Comparison of ENCODE assay signal across 26 cellular contexts in genomic region chr11:253886-254270, GRCh38. TPM values are rescaled to one million over a fixed set of nuclear protein-coding genes. Genes with fewer than 3 reads are reported as not detected.
DNase-seq lines count a peak whose midpoint lies in the region; ATAC-seq, FAIRE-seq and TF ChIP-seq lines count a peak whose summit lies in the region.
"Had no signal": no experiment of that assay in that cellular context is flagged by ENCODE, and none has a peak within 500 bp of the region (broad histone marks: within the 10 kb centered on the region; RNA-seq: fewer than 3 reads in every experiment).

No MANE protein-coding gene starts in this region.

- in situ Hi-C loops in GM12878 (cut with MboI), result loop anchor here (5.0 kb wide), 1 partner anchor 103 kb away; no protein-coding TSS in a partner anchor

- no peak overlapping the region for H3K27ac ChIP-seq in GM12878 (ENCODE audit: control insufficient read depth, insufficient read depth)
- H3K27ac ChIP-seq: KMS-11, PC-9, SJSA1 had no signal

- peaks cover 10 to 15% of the 10 kb centered on the region in 2 experiments; a peak in 3 of 4 replicates for H3K36me3 ChIP-seq in GM12878 (ENCODE audit: control insufficient read depth in 2 of 2, insufficient read depth in 2 of 2, low read length in 1 of 2)

- H3K9me3 Mint-ChIP-seq in activated T-cell treated with anti-CD3 and anti-CD28 coated beads, Interleukin-2, amount 50 U/mL, for 24 hours, result no peaks in the 10 kb centered on the region
- H3K9me3 Mint-ChIP-seq in osteocyte (ENCODE audit: unreplicated experiment), result no peaks in the 10 kb centered on the region
- H3K9me3 Mint-ChIP-seq: H9 had no signal

- peaks cover 16% of the 10 kb centered on the region for H3K4me1 Mint-ChIP-seq in activated T-cell treated with anti-CD3 and anti-CD28 coated beads, Interleukin-2, amount 50 U/mL, for 24 hours (ENCODE audit: low read depth)
- H3K4me1 Mint-ChIP-seq in osteocyte (ENCODE audit: unreplicated experiment), result no peaks in the 10 kb centered on the region

- peaks cover 13% of the 10 kb centered on the region for H3K4me1 ChIP-seq in GM12878 (ENCODE audit: control insufficient read depth, insufficient read depth, low read length)
- H3K4me1 ChIP-seq: SJSA1 had no signal

- H3K36me3 Mint-ChIP-seq in activated T-cell treated with anti-CD3 and anti-CD28 coated beads, Interleukin-2, amount 50 U/mL, for 24 hours (ENCODE audit: low read depth), result peaks cover 49% of the 10 kb centered on the region
- H3K36me3 Mint-ChIP-seq in osteocyte (ENCODE audit: unreplicated experiment), result peaks cover 27% of the 10 kb centered on the region

- no peak overlapping the region for H3K9ac ChIP-seq in GM12878 (ENCODE audit: control insufficient read depth, insufficient read depth, low read length)
- H3K9ac ChIP-seq: KMS-11 had no signal

- H3K4me3 ChIP-seq in GM12878, result no peak overlapping the region
- H3K4me3 ChIP-seq: PC-9, SJSA1 had no signal

- H3K27me3 Mint-ChIP-seq in activated T-cell treated with anti-CD3 and anti-CD28 coated beads, Interleukin-2, amount 50 U/mL, for 24 hours, result no peaks in the 10 kb centered on the region
- H3K27me3 Mint-ChIP-seq in osteocyte (ENCODE audit: unreplicated experiment), result peaks cover 2% of the 10 kb centered on the region

- peak; percentile 47 for TF ChIP-seq POLR2A in GM12878 (IDR thresholded peaks at IDR 0.05; ENCODE audit: low read depth, low read length)

- no peak for FAIRE-seq in GM12878 (lab: Jason Lieb, UNC)
- FAIRE-seq: GM18507 had no signal

- SMC1A ChIA-PET in GM12878 (lab: Charles Lee; ENCODE audit: uncharacterized antibody, unreplicated experiment), result interaction anchor here (0.9 to 1.0 kb wide), 2 partner anchors 16 to 63 kb away, joined by 3 to 4 read pairs; no protein-coding TSS in a partner anchor

- ATAC-seq in GM12878 (no peak), HG03378 (IDR thresholded peaks at IDR 0.05; ENCODE audit: unreplicated experiment) (no peak)

- BruUV-seq in GM12878 (replicated peaks; lab: Mats Ljungman, UMichigan), result no TSS peak

- POLR2A ChIA-PET in GM12878 (lab: Charles Lee), result no interaction called here

- RAD21 ChIA-PET in GM12878 (lab: Charles Lee; ENCODE audit: unreplicated experiment), result no interaction called here

- H3K27ac Mint-ChIP-seq in activated T-cell treated with anti-CD3 and anti-CD28 coated beads, Interleukin-2, amount 50 U/mL, for 24 hours, result peak overlapping the region; percentile 22
- no peak overlapping the region for H3K27ac Mint-ChIP-seq in osteocyte (ENCODE audit: unreplicated experiment)

- no peaks in the 10 kb centered on the region for H3K27me3 ChIP-seq in GM12878 (replicated peaks in 1 of 2; ENCODE audit: control insufficient read depth in 2 of 2, insufficient read depth in 2 of 2, low read length in 1 of 2)
- H3K27me3 ChIP-seq: SJSA1 had no signal

- DNase-seq in activated T-cell treated with anti-CD3 and anti-CD28 coated beads, Interleukin-2, amount 50 U/mL, for 24 hours, result no peak
- no peak for DNase-seq in activated T-cell treated with anti-CD3 and anti-CD28 coated beads, Interleukin-2, amount 50 U/mL, for 1 hour
- no peak for DNase-seq in GM12878 (ENCODE audit: low read depth, low spot score)
- peak; percentile 51 for DNase-seq in osteocyte (ENCODE audit: extremely low spot score, unreplicated experiment)
- DNase-seq in activated CD4-positive, CD25-positive, alpha-beta regulatory T cell (lab: John Stamatoyannopoulos, UW), result no peak
- DNase-seq in iPS-NIHi11 (ENCODE audit: low spot score), result no peak
- DNase-seq: DMS153, DND-41, H9, IMR-90, MM.1S, NCI-H1048, NCI-H1417, NCI-H1694, NCI-H2029 treated with DMSO at 0.1 percent for 48 hours, NCI-H446 treated with DMSO at 0.1 percent for 48 hours, NCI-H526 treated with DMSO at 0.1 percent for 48 hours, PC-9, Right ventricle myocardium superior, RPMI8226 had no signal

- no peak for TF ChIP-seq RAD21 in GM12878 (IDR thresholded peaks at IDR 0.05; ENCODE audit: insufficient read depth, low read depth, low read length)

- no peak overlapping the region for H3K4me2 ChIP-seq in GM12878 (ENCODE audit: control insufficient read depth, insufficient read depth)
- H3K4me2 ChIP-seq: KMS-11, PC-9 had no signal

- TF ChIP-seq CTCF in GM12878 (IDR thresholded peaks at IDR 0.05 in 2 of 3, conservative IDR thresholded peaks at IDR 0.05 in 1 of 3; ENCODE audit: control insufficient read depth in 2 of 3, extremely low read depth in 1 of 3, insufficient read depth in 1 of 3, low read depth in 3 of 3, low read length in 3 of 3), result no peak
- TF ChIP-seq CTCF in osteocyte (IDR thresholded peaks at IDR 0.05), result no peak

- H2AFZ ChIP-seq in GM12878 (ENCODE audit: control insufficient read depth, low read depth, low read length), result no peak overlapping the region
- H2AFZ ChIP-seq: PC-9 had no signal

- H4K20me1 ChIP-seq in GM12878 (ENCODE audit: control insufficient read depth, insufficient read depth), result no peaks in the 10 kb centered on the region

- no peaks in the 10 kb centered on the region for H3K79me2 ChIP-seq in GM12878 (ENCODE audit: control insufficient read depth, insufficient read depth, low read length)

- no peak overlapping the region for H3K4me3 Mint-ChIP-seq in activated T-cell treated with anti-CD3 and anti-CD28 coated beads, Interleukin-2, amount 50 U/mL, for 24 hours
- no peak overlapping the region for H3K4me3 Mint-ChIP-seq in osteocyte (ENCODE audit: unreplicated experiment)

- H3K9me3 ChIP-seq in GM12878 (replicated peaks; ENCODE audit: control insufficient read depth, insufficient read depth, low read length), result no peaks in the 10 kb centered on the region
- H3K9me3 ChIP-seq: SJSA1 had no signal

- CTCF ChIA-PET in GM12878 (lab: Yijun Ruan, JAX), result interaction anchor here (0.5 to 1.1 kb wide), 2 partner anchors 33 to 50 kb away, joined by 3 to 7 read pairs; no protein-coding TSS in a partner anchor

- TF ChIP-seq EP300 in GM12878 (IDR thresholded peaks at IDR 0.05; ENCODE audit: borderline replicate concordance in 1 of 2, control insufficient read depth in 1 of 2, low read depth in 2 of 2, low read length in 2 of 2), result no peak

- WGBS in GM12878 (ENCODE audit: insufficient coverage, insufficient replicate concordance, low lambda C conversion rate, missing lambda C conversion rate), result 97% methylated on average over 4 of the region's 5 CpGs

- intact Hi-C loops in GM12878 (cut with micrococcal nuclease; ENCODE audit: unreplicated experiment), result no loop called here

RNA-seq across cellular contexts. Expression of gene PSMD13, which starts 17.1 kb away (rescaled TPM):
- 72.9 and 74.9 TPM in 2 replicates for total RNA-seq in GM12878 (2013; cell fraction: nucleolus; rRNA removed)
- total RNA-seq in GM12878 (2014; rRNA removed), result 173 and 184 TPM in 2 replicates
- total RNA-seq in GM12878 (2014; rRNA removed; fragmentation: Illumina TruSeq; extraction: Trizol), result 131 and 141 TPM in 2 replicates
- total RNA-seq in GM12878 (2021), result 160 and 163 TPM in 2 replicates
- 82.9 TPM for polyA plus RNA-seq in GM12878 (2011; ENCODE audit: low read depth)
- 159 and 169 TPM in 2 replicates for polyA plus RNA-seq in GM12878 (2011; rRNA removed)
- polyA plus RNA-seq in GM12878 (2011; cell fraction: cytosol; rRNA removed), result 181 and 204 TPM in 2 replicates
- 151 and 175 TPM in 2 replicates for polyA plus RNA-seq in GM12878 (2011; cell fraction: nucleus; rRNA removed)
- 108 and 124 TPM in 2 replicates for polyA plus RNA-seq in GM12878 (2012)
- polyA plus RNA-seq in GM12878 (2014; fragmentation: Illumina TruSeq; extraction: Trizol), result 164 and 170 TPM in 2 replicates
- polyA plus RNA-seq in GM12878 (2014; fragmentation: Nextera tagmentation; extraction: Ambion mirVana), result 100 to 1,000 TPM; 198 to 221 TPM
- polyA plus RNA-seq in GM12878 (2014; rRNA removed), result 169 and 193 TPM in 2 replicates
- polyA plus RNA-seq in GM12878 (2016; fragmentation: Nextera tagmentation; extraction: Ambion mirVana), result 100 to 1,000 TPM; 277 to 303 TPM
- polyA minus RNA-seq in GM12878 (2011; rRNA and poly(A)+ RNA removed), result 71.0 and 89.0 TPM in 2 replicates
- 26.2 and 34.4 TPM in 2 replicates for polyA minus RNA-seq in GM12878 (2011; cell fraction: cytosol; rRNA and poly(A)+ RNA removed)
- 33.7 and 39.5 TPM in 2 replicates for polyA minus RNA-seq in GM12878 (2011; cell fraction: nucleus; rRNA and poly(A)+ RNA removed)
- 115 and 126 TPM in 2 replicates for total RNA-seq in osteocyte

RNA-seq across cellular contexts. Expression of gene SIRT3, which starts 17.7 kb away (rescaled TPM):
- total RNA-seq in GM12878 (2013; cell fraction: nucleolus; rRNA removed), result 26.5 and 33.8 TPM in 2 replicates
- total RNA-seq in GM12878 (2014; rRNA removed), result 12.4 and 13.3 TPM in 2 replicates
- 7.1 and 8.5 TPM in 2 replicates for total RNA-seq in GM12878 (2014; rRNA removed; fragmentation: Illumina TruSeq; extraction: Trizol)
- 12.9 and 15.1 TPM in 2 replicates for total RNA-seq in GM12878 (2021)
- polyA plus RNA-seq in GM12878 (2011; ENCODE audit: low read depth), result 11.2 TPM
- polyA plus RNA-seq in GM12878 (2011; rRNA removed), result 15.8 and 18.8 TPM in 2 replicates
- polyA plus RNA-seq in GM12878 (2011; cell fraction: cytosol; rRNA removed), result 26.1 and 26.7 TPM in 2 replicates
- polyA plus RNA-seq in GM12878 (2011; cell fraction: nucleus; rRNA removed), result 44.2 and 52.4 TPM in 2 replicates
- polyA plus RNA-seq in GM12878 (2012), result 21.5 and 28.2 TPM in 2 replicates
- polyA plus RNA-seq in GM12878 (2014; fragmentation: Illumina TruSeq; extraction: Trizol), result 11.8 and 19.4 TPM in 2 replicates
- 1 to 10 TPM in 1 of 2 experiments, under 1 TPM in 1; 0.90 to 2.8 TPM for polyA plus RNA-seq in GM12878 (2014; fragmentation: Nextera tagmentation; extraction: Ambion mirVana)
- 22.6 and 23.2 TPM in 2 replicates for polyA plus RNA-seq in GM12878 (2014; rRNA removed)
- polyA plus RNA-seq in GM12878 (2016; fragmentation: Nextera tagmentation; extraction: Ambion mirVana), result 10 to 100 TPM; 11.4 to 12.9 TPM
- 6.3 and 21.2 TPM in 2 replicates for polyA minus RNA-seq in GM12878 (2011; rRNA and poly(A)+ RNA removed)
- 2.8 and 5.7 TPM in 2 replicates for polyA minus RNA-seq in GM12878 (2011; cell fraction: cytosol; rRNA and poly(A)+ RNA removed)
- 10.2 and 16.3 TPM in 2 replicates for polyA minus RNA-seq in GM12878 (2011; cell fraction: nucleus; rRNA and poly(A)+ RNA removed)
- 23.2 and 25.7 TPM in 2 replicates for total RNA-seq in osteocyte

RNA-seq across cellular contexts. Expression of gene NLRP6, which starts 24.3 kb away (rescaled TPM):
- 1.3 and 2.2 TPM in 2 replicates for total RNA-seq in GM12878 (2013; cell fraction: nucleolus; rRNA removed)
- total RNA-seq in GM12878 (2014; rRNA removed) (0.11 TPM in 1 of 2 replicates, not detected in the other), GM12878 (2014; rRNA removed; fragmentation: Illumina TruSeq; extraction: Trizol) (not detected in 2 replicates), GM12878 (2021) (0.11 TPM in 1 of 2 replicates, not detected in the other), osteocyte (not detected in 2 replicates)
- not detected for polyA plus RNA-seq in GM12878 (2011; ENCODE audit: low read depth)
- polyA plus RNA-seq in GM12878 (2011; rRNA removed) (0.03 TPM in 1 of 2 replicates, not detected in the other), GM12878 (2014; fragmentation: Illumina TruSeq; extraction: Trizol) (not detected in 2 replicates), GM12878 (2014; fragmentation: Nextera tagmentation; extraction: Ambion mirVana) (not detected), GM12878 (2014; rRNA removed) (not detected in 2 replicates), GM12878 (2016; fragmentation: Nextera tagmentation; extraction: Ambion mirVana) (not detected)
- 0.09 and 0.13 TPM in 2 replicates for polyA plus RNA-seq in GM12878 (2011; cell fraction: cytosol; rRNA removed)
- polyA plus RNA-seq in GM12878 (2011; cell fraction: nucleus; rRNA removed), result 0.28 and 0.45 TPM in 2 replicates
- polyA plus RNA-seq in GM12878 (2012), result 0.07 and 0.10 TPM in 2 replicates
- 0.10 TPM in 1 of 2 replicates, not detected in the other for polyA minus RNA-seq in GM12878 (2011; rRNA and poly(A)+ RNA removed)
- polyA minus RNA-seq in GM12878 (2011; cell fraction: cytosol; rRNA and poly(A)+ RNA removed), result not detected in 2 replicates
- polyA minus RNA-seq in GM12878 (2011; cell fraction: nucleus; rRNA and poly(A)+ RNA removed), result 0.24 and 0.57 TPM in 2 replicates
- total RNA-seq: A172, H9, IMR-90, PC-9, SJSA1 had no signal
- polyA plus RNA-seq: BJ, IMR-90 had no signal

RNA-seq across cellular contexts. Expression of gene PGGHG, which starts 35.0 kb away (rescaled TPM):
- total RNA-seq in GM12878 (2013; cell fraction: nucleolus; rRNA removed), result 80.7 and 93.8 TPM in 2 replicates
- total RNA-seq in GM12878 (2014; rRNA removed) (3.5 and 3.9 TPM in 2 replicates), GM12878 (2014; rRNA removed; fragmentation: Illumina TruSeq; extraction: Trizol) (1.3 and 1.9 TPM in 2 replicates), GM12878 (2021) (7.3 and 8.2 TPM in 2 replicates), osteocyte (39.9 and 43.4 TPM in 2 replicates)
- polyA plus RNA-seq in GM12878 (2011; ENCODE audit: low read depth), result 13.0 TPM
- polyA plus RNA-seq in GM12878 (2011; rRNA removed) (1.7 and 2.9 TPM in 2 replicates), GM12878 (2014; fragmentation: Illumina TruSeq; extraction: Trizol) (0.17 and 1.5 TPM in 2 replicates), GM12878 (2014; fragmentation: Nextera tagmentation; extraction: Ambion mirVana) (under 1 TPM; 0.10 to 0.27 TPM), GM12878 (2014; rRNA removed) (7.9 and 8.3 TPM in 2 replicates), GM12878 (2016; fragmentation: Nextera tagmentation; extraction: Ambion mirVana) (1 to 10 TPM; 1.0 to 1.7 TPM)
- 2.1 and 4.4 TPM in 2 replicates for polyA plus RNA-seq in GM12878 (2011; cell fraction: cytosol; rRNA removed)
- 82.4 and 97.9 TPM in 2 replicates for polyA plus RNA-seq in GM12878 (2011; cell fraction: nucleus; rRNA removed)
- 34.6 and 36.7 TPM in 2 replicates for polyA plus RNA-seq in GM12878 (2012)
- polyA minus RNA-seq in GM12878 (2011; rRNA and poly(A)+ RNA removed), result 0.80 and 2.4 TPM in 2 replicates
- 0.80 and 1.1 TPM in 2 replicates for polyA minus RNA-seq in GM12878 (2011; cell fraction: cytosol; rRNA and poly(A)+ RNA removed)
- polyA minus RNA-seq in GM12878 (2011; cell fraction: nucleus; rRNA and poly(A)+ RNA removed), result 7.3 and 13.1 TPM in 2 replicates

RNA-seq across cellular contexts. Expression of gene IFITM5, which starts 45.4 kb away (rescaled TPM):
- total RNA-seq in GM12878 (2013; cell fraction: nucleolus; rRNA removed), result not detected in 2 replicates
- total RNA-seq in GM12878 (2014; rRNA removed) (not detected in 2 replicates), GM12878 (2014; rRNA removed; fragmentation: Illumina TruSeq; extraction: Trizol) (not detected in 2 replicates), GM12878 (2021) (not detected in 2 replicates), osteocyte (not detected in 2 replicates)
- not detected for polyA plus RNA-seq in GM12878 (2011; ENCODE audit: low read depth)
- polyA plus RNA-seq in GM12878 (2011; rRNA removed) (not detected in 2 replicates), GM12878 (2014; fragmentation: Illumina TruSeq; extraction: Trizol) (not detected in 2 replicates), GM12878 (2014; fragmentation: Nextera tagmentation; extraction: Ambion mirVana) (not detected), GM12878 (2014; rRNA removed) (not detected in 2 replicates), GM12878 (2016; fragmentation: Nextera tagmentation; extraction: Ambion mirVana) (not detected)
- not detected in 2 replicates for polyA plus RNA-seq in GM12878 (2011; cell fraction: cytosol; rRNA removed)
- polyA plus RNA-seq in GM12878 (2011; cell fraction: nucleus; rRNA removed), result not detected in 2 replicates
- not detected in 2 replicates for polyA plus RNA-seq in GM12878 (2012)
- polyA minus RNA-seq in GM12878 (2011; rRNA and poly(A)+ RNA removed), result not detected in 2 replicates
- polyA minus RNA-seq in GM12878 (2011; cell fraction: cytosol; rRNA and poly(A)+ RNA removed), result not detected in 2 replicates
- not detected in 2 replicates for polyA minus RNA-seq in GM12878 (2011; cell fraction: nucleus; rRNA and poly(A)+ RNA removed)
- total RNA-seq: A172, H9, IMR-90, PC-9, Right ventricle myocardium superior, SJSA1 had no signal
- polyA plus RNA-seq: BJ, IMR-90 had no signal
